In genomic region chr11:35629511-35629910, GRCh38 we compare ENCODE assay signal across 1 cellular context.
TF ChIP-seq lines count a peak whose summit lies in the region.

No MANE protein-coding gene starts in this region.

TF ChIP-seq in HepG2, 621 proteins besides CTCF, POLR2A, EP300 and RAD21:
- peak; percentile 30; the same call in 1 of the 2 replicates for TF ChIP-seq HNF4A (CRISPR knock-in tag; IDR thresholded peaks at IDR 0.05)
- TF ChIP-seq, protein P1, sequence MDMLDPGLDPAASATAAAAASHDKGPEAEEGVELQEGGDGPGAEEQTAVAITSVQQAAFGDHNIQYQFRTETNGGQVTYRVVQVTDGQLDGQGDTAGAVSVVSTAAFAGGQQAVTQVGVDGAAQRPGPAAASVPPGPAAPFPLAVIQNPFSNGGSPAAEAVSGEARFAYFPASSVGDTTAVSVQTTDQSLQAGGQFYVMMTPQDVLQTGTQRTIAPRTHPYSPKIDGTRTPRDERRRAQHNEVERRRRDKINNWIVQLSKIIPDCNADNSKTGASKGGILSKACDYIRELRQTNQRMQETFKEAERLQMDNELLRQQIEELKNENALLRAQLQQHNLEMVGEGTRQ (IDR thresholded peaks at IDR 0.05; ENCODE audit: low read depth, low read length): no peak
- TF ChIP-seq, protein P1 (CRISPR knock-in tag; IDR thresholded peaks at IDR 0.05; ENCODE audit: borderline replicate concordance): no peak
- TF ChIP-seq ZNF547 (CRISPR knock-in tag; IDR thresholded peaks at IDR 0.05): no peak
- no peak for TF ChIP-seq ZNF777 (CRISPR knock-in tag; IDR thresholded peaks at IDR 0.05)
- no peak for TF ChIP-seq FOXP1 (IDR thresholded peaks at IDR 0.05)
- no peak for TF ChIP-seq FOXP1 (CRISPR knock-in tag; IDR thresholded peaks at IDR 0.05)
